In genomic region chrX:46209037-46209436, GRCh38 we compare ENCODE assay signal across 12 cellular contexts.
"Had no signal": no experiment of that assay in that cellular context is flagged by ENCODE, and none has a peak within 500 bp of the region (broad histone marks: within the 10 kb centered on the region; RNA-seq: fewer than 3 reads in every experiment).

No MANE protein-coding gene starts in this region.

- H3K4me3 Mint-ChIP-seq: activated naive CD8-positive, alpha-beta T cell treated with anti-CD3 and anti-CD28 coated beads for 36 hours; neural crest cell had no signal

- H3K36me3 Mint-ChIP-seq: activated naive CD8-positive, alpha-beta T cell treated with anti-CD3 and anti-CD28 coated beads for 36 hours had no signal

- H3K27ac Mint-ChIP-seq: activated naive CD8-positive, alpha-beta T cell treated with anti-CD3 and anti-CD28 coated beads for 36 hours had no signal

- FAIRE-seq: endothelial cell of umbilical vein, frontal cortex, kidney had no signal

- H3K4me3 ChIP-seq: colonic mucosa, uterus had no signal

- H3K27me3 ChIP-seq: colonic mucosa, uterus had no signal

- H3K27ac ChIP-seq: colonic mucosa, uterus had no signal

- H3K27me3 Mint-ChIP-seq: activated naive CD8-positive, alpha-beta T cell treated with anti-CD3 and anti-CD28 coated beads for 36 hours had no signal

- H3K9me3 Mint-ChIP-seq: activated naive CD8-positive, alpha-beta T cell treated with anti-CD3 and anti-CD28 coated beads for 36 hours had no signal

- DNase-seq: activated CD4-positive, alpha-beta T cell treated with anti-CD3 and anti-CD28 coated beads, Interleukin-2, amount 50 U/mL, for 4 hours; activated effector memory CD4-positive, alpha-beta T cell treated with anti-CD3 and anti-CD28 coated beads, Interleukin-2, amount 50 U/mL, for 16 hours; activated naive CD8-positive, alpha-beta T cell treated with anti-CD3 and anti-CD28 coated beads for 36 hours; activated T-cell treated with anti-CD3 and anti-CD28 coated beads, Interleukin-2, amount 50 U/mL, for 1 hour; colonic mucosa; effector CD4-positive, alpha-beta T cell; kidney; left ventricle myocardium superior; uterus had no signal

- H3K9me3 ChIP-seq: colonic mucosa, uterus had no signal

- H3K4me1 Mint-ChIP-seq: neural crest cell had no signal

- H3K4me1 ChIP-seq: colonic mucosa, uterus had no signal

- H3K36me3 ChIP-seq: colonic mucosa, uterus had no signal
